10 cellular contexts compared by ENCODE assay signal in the genomic region with DNA sequence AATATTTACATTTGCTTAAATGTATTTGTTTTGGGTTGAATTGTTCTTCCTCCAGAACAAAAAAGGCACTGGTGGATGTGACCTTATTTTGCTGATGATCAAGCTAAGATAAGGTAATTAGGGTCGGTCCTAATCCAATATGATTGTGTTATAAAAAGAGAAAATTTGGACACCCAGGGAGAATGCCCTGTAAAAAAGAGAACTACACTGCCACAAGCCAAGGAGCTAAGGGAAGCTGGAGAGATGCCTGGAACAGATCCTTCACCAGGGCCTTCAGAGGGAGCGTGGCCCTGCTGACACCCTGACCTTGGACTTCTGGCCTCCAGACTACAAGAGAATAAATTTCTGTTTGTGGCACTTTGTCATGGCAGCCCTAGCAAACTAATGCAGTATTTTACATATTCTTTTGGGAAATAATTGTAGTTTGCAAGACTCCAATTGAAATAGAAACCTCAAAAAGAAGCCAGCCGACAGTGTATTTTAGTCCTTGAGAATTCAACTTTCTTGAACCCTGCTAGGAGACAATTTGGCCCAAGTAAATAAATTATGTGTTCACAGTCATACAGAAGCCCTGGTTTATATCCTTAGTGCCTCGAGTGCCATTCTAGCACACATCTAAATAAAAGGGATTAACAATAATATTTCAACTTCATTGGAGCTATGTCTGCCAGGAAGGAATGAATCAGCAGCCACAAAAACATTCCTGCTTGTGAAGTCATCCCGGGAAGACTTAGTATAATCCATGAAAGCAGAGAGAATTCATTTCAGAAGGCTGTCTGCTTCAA.
DNase-seq lines count a peak whose midpoint lies in the region; ATAC-seq and TF ChIP-seq lines count a peak whose summit lies in the region.
"Had no signal": no experiment of that assay in that cellular context is flagged by ENCODE, and none has a peak within 500 bp of the region (broad histone marks: within the 10 kb centered on the region; RNA-seq: fewer than 3 reads in every experiment).

No MANE protein-coding gene starts in this region.

- peaks cover 24% of the 10 kb centered on the region for H3K4me1 Mint-ChIP-seq in progenitor cell of endocrine pancreas (ENCODE audit: low read depth)

- H3K9me3 Mint-ChIP-seq in progenitor cell of endocrine pancreas (ENCODE audit: low read depth): no peaks in the 10 kb centered on the region

- DNase-seq in EH (ENCODE audit: low read depth) (peak; percentile 98), SW480 (ENCODE audit: low spot score) (peak; percentile 88), foreskin melanocyte (peak; percentile 84), pulmonary artery endothelial cell (ENCODE audit: low read depth, low spot score) (peak; percentile 82), GDM1 (lab: John Stamatoyannopoulos, UW) (no peak), progenitor cell of endocrine pancreas (ENCODE audit: low spot score, unreplicated experiment) (no peak)
- DNase-seq: activated T-cell treated with anti-CD3 and anti-CD28 coated beads, Interleukin-2, amount 50 U/mL, for 48 hours; NCI-H748 treated with DMSO at 0.1 percent for 48 hours had no signal

- H3K27ac Mint-ChIP-seq in progenitor cell of endocrine pancreas: no peak overlapping the region

- H3K4me3 Mint-ChIP-seq in progenitor cell of endocrine pancreas (ENCODE audit: low read depth): no peak overlapping the region

- H3K36me3 Mint-ChIP-seq in progenitor cell of endocrine pancreas (ENCODE audit: insufficient read depth): peaks cover 2% of the 10 kb centered on the region

- no peak for TF ChIP-seq CTCF in progenitor cell of endocrine pancreas (IDR thresholded peaks at IDR 0.05; ENCODE audit: unreplicated experiment)

- ATAC-seq in HG02642 (IDR thresholded peaks at IDR 0.05; ENCODE audit: poor library complexity, unreplicated experiment) (no peak), HG03159 (IDR thresholded peaks at IDR 0.05; ENCODE audit: unreplicated experiment) (no peak)

- H3K27me3 Mint-ChIP-seq in progenitor cell of endocrine pancreas: no peaks in the 10 kb centered on the region

Comparison
In these comparisons a context has a peak if more than half of its experiments do, and no peak if none do; other contexts are left out.
1. DNase-seq: peak in EH (single experiment), SW480 (single experiment), foreskin melanocyte (single experiment) and pulmonary artery endothelial cell (single experiment); none in GDM1 (single experiment) and progenitor cell of endocrine pancreas (single experiment).